1 cellular context compared by ENCODE assay signal in the genomic region with DNA sequence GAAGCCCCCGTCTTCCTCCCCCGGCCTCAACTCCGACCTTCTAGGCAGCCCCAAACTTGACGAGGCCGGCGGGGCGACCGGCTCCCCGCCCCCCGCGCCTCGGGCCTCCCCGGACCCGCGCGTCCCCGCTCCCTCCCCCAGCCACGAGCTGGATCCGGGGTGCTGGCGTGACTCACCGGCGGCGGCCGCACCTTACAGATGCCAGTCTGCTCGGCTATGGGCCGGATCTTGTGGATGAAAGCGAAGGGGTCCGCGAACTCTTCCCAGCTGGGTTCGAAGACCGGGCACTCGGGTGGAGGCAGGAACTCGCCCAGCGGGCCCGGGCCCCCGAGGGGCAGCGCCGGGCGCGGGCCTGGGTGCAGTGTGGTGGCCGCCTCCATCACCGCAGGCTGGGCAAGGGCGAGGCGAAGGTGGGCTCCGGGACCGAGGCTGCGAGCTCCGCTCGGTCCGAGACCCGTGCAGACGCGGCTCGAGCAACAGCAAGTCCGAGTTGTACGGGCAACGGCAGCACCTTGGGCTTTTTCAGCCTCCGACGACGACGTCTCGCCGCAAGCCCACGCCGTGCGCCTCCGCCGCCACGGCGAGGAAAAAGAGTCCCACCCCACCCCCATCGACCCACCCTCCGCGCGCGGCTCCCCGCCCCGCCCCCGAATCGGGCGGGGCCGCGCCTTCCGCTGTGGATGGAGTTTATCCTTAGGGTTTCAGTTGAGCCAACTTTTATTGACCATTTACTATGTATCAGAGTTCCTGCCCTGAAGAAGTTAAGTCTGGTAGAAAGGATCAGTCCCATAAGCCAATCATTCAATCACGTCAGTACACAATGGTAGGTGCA.
TF ChIP-seq lines count a peak whose summit lies in the region.

A gene (minus strand): TSS at position 496 of the 832 bp plus-strand sequence. CDS start 116 bp downstream, at position 380.

TF ChIP-seq in K562, 482 proteins besides CTCF, POLR2A, EP300 and RAD21 (continued from another document and continues in another):
- TF ChIP-seq FOXJ3 (CRISPR knock-in tag; IDR thresholded peaks at IDR 0.05) (no peak), ZFPM2 (CRISPR knock-in tag; IDR thresholded peaks at IDR 0.05) (no peak), ZNF133 (CRISPR knock-in tag; IDR thresholded peaks at IDR 0.05) (peak; percentile 9; the same call in 1 of the 2 replicates), POLR2H (tag; IDR thresholded peaks at IDR 0.05; ENCODE audit: low read depth) (peak; percentile 78), BHLHE40 (IDR thresholded peaks at IDR 0.05; ENCODE audit: low read length) (peak; percentile 56), HDAC1 (IDR thresholded peaks at IDR 0.05) (peak; percentile 59 to 91; a peak in 3 of 4 replicates), HNRNPLL (IDR thresholded peaks at IDR 0.05; ENCODE audit: low read depth, low read length, poor library complexity, severe bottlenecking) (no peak), RBM39 (optimal IDR thresholded peaks at IDR 0.05; ENCODE audit: low read depth, low read length) (no peak), MAFF (IDR thresholded peaks at IDR 0.05; ENCODE audit: low read length) (no peak), ZZZ3 (IDR thresholded peaks at IDR 0.05) (no peak), CC2D1A (IDR thresholded peaks at IDR 0.05) (no peak), ZNF282 (CRISPR knock-in tag; IDR thresholded peaks at IDR 0.05) (no peak), JUN (IDR thresholded peaks at IDR 0.05; ENCODE audit: borderline replicate concordance, low read depth, low read length) (no peak), JUN (CRISPR knock-in tag; IDR thresholded peaks at IDR 0.05; ENCODE audit: borderline replicate concordance) (no peak), IFI16 (CRISPR knock-in tag; IDR thresholded peaks at IDR 0.05) (no peak), GATAD2B (IDR thresholded peaks at IDR 0.05; ENCODE audit: borderline replicate concordance) (no peak; the same call in 1 of the 2 replicates), ZNF583 (CRISPR knock-in tag; IDR thresholded peaks at IDR 0.05) (0 out of 2 replicates have a peak, but pooled peaks have one; percentile 48), IRF2 (CRISPR knock-in tag; IDR thresholded peaks at IDR 0.05) (no peak), ZNF174 (CRISPR knock-in tag; IDR thresholded peaks at IDR 0.05) (no peak), ZNF551 (CRISPR knock-in tag; IDR thresholded peaks at IDR 0.05) (no peak), CCAR2 (IDR thresholded peaks at IDR 0.05; ENCODE audit: low read depth, low read length) (no peak), TCF7L2 (IDR thresholded peaks at IDR 0.05; ENCODE audit: low read depth, low read length) (no peak), KAT8 (IDR thresholded peaks at IDR 0.05; ENCODE audit: low read depth) (no peak), SOX6 (IDR thresholded peaks at IDR 0.05) (no peak), TAF1 (IDR thresholded peaks at IDR 0.05; ENCODE audit: control insufficient read depth, extremely low read depth, insufficient read depth, low read length, severe bottlenecking) (peak; percentile 88), CREM (IDR thresholded peaks at IDR 0.05; ENCODE audit: low read depth) (peak; percentile 88), TAF9B (IDR thresholded peaks at IDR 0.05; ENCODE audit: partially characterized antibody) (peak; percentile 70), PML (IDR thresholded peaks at IDR 0.05; ENCODE audit: low read length) (peak; percentile 64; the same call in 1 of the 2 replicates), FUS (optimal IDR thresholded peaks at IDR 0.05; ENCODE audit: low read depth, low read length) (no peak), ZNF124 (CRISPR knock-in tag; IDR thresholded peaks at IDR 0.05) (no peak), ARID2 (IDR thresholded peaks at IDR 0.05) (no peak), EGR1 (conservative IDR thresholded peaks at IDR 0.05) (peak; percentile 68), ZC3H4 (CRISPR knock-in tag; IDR thresholded peaks at IDR 0.05; ENCODE audit: borderline replicate concordance) (no peak), CBFA2T2 (conservative IDR thresholded peaks at IDR 0.05) (no peak), RB1 (IDR thresholded peaks at IDR 0.05; ENCODE audit: low read depth) (peak; percentile 61), PRMT5 (CRISPR knock-in tag; IDR thresholded peaks at IDR 0.05) (no peak), RFX7 (CRISPR knock-in tag; IDR thresholded peaks at IDR 0.05) (no peak), PHTF2 (CRISPR knock-in tag; IDR thresholded peaks at IDR 0.05) (no peak), PRPF4 (IDR thresholded peaks at IDR 0.05; ENCODE audit: insufficient read depth, low read depth, low read length, poor library complexity, severe bottlenecking) (peak; percentile 55)
- TF ChIP-seq, protein P1, sequence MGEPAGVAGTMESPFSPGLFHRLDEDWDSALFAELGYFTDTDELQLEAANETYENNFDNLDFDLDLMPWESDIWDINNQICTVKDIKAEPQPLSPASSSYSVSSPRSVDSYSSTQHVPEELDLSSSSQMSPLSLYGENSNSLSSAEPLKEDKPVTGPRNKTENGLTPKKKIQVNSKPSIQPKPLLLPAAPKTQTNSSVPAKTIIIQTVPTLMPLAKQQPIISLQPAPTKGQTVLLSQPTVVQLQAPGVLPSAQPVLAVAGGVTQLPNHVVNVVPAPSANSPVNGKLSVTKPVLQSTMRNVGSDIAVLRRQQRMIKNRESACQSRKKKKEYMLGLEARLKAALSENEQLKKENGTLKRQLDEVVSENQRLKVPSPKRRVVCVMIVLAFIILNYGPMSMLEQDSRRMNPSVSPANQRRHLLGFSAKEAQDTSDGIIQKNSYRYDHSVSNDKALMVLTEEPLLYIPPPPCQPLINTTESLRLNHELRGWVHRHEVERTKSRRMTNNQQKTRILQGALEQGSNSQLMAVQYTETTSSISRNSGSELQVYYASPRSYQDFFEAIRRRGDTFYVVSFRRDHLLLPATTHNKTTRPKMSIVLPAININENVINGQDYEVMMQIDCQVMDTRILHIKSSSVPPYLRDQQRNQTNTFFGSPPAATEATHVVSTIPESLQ (CRISPR knock-in tag; IDR thresholded peaks at IDR 0.05), result peak; percentile 78; the same call in 1 of the 2 replicates
- TF ChIP-seq, protein P2, sequence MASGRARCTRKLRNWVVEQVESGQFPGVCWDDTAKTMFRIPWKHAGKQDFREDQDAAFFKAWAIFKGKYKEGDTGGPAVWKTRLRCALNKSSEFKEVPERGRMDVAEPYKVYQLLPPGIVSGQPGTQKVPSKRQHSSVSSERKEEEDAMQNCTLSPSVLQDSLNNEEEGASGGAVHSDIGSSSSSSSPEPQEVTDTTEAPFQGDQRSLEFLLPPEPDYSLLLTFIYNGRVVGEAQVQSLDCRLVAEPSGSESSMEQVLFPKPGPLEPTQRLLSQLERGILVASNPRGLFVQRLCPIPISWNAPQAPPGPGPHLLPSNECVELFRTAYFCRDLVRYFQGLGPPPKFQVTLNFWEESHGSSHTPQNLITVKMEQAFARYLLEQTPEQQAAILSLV (tag; IDR thresholded peaks at IDR 0.05), result no peak
- TF ChIP-seq, protein P3, sequence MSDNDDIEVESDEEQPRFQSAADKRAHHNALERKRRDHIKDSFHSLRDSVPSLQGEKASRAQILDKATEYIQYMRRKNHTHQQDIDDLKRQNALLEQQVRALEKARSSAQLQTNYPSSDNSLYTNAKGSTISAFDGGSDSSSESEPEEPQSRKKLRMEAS (CRISPR knock-in tag; IDR thresholded peaks at IDR 0.05), result peak; percentile 4; the same call in 1 of the 2 replicates
- TF ChIP-seq, protein P4, sequence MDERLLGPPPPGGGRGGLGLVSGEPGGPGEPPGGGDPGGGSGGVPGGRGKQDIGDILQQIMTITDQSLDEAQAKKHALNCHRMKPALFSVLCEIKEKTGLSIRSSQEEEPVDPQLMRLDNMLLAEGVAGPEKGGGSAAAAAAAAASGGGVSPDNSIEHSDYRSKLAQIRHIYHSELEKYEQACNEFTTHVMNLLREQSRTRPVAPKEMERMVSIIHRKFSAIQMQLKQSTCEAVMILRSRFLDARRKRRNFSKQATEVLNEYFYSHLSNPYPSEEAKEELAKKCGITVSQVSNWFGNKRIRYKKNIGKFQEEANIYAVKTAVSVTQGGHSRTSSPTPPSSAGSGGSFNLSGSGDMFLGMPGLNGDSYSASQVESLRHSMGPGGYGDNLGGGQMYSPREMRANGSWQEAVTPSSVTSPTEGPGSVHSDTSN (CRISPR knock-in tag; IDR thresholded peaks at IDR 0.05; ENCODE audit: low read depth), result no peak
- TF ChIP-seq, protein P4 (tag; conservative IDR thresholded peaks at IDR 0.05; ENCODE audit: low read depth), result no peak
- TF ChIP-seq, protein P5, sequence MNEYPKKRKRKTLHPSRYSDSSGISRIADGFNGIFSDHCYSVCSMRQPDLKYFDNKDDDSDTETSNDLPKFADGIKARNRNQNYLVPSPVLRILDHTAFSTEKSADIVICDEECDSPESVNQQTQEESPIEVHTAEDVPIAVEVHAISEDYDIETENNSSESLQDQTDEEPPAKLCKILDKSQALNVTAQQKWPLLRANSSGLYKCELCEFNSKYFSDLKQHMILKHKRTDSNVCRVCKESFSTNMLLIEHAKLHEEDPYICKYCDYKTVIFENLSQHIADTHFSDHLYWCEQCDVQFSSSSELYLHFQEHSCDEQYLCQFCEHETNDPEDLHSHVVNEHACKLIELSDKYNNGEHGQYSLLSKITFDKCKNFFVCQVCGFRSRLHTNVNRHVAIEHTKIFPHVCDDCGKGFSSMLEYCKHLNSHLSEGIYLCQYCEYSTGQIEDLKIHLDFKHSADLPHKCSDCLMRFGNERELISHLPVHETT (CRISPR knock-in tag; conservative IDR thresholded peaks at IDR 0.05 in 1 of 2, IDR thresholded peaks at IDR 0.05 in 1 of 2), result 0 out of 4 replicates have a peak, but pooled peaks of 1 of the 2 experiments have one; percentile 20
- TF ChIP-seq, protein P6, sequence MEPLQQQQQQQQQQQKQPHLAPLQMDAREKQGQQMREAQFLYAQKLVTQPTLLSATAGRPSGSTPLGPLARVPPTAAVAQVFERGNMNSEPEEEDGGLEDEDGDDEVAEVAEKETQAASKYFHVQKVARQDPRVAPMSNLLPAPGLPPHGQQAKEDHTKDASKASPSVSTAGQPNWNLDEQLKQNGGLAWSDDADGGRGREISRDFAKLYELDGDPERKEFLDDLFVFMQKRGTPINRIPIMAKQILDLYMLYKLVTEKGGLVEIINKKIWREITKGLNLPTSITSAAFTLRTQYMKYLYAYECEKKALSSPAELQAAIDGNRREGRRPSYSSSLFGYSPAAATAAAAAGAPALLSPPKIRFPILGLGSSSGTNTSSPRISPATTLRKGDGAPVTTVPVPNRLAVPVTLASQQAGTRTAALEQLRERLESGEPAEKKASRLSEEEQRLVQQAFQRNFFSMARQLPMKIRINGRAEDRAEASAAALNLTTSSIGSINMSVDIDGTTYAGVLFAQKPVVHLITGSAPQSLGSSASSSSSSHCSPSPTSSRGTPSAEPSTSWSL (CRISPR knock-in tag; IDR thresholded peaks at IDR 0.05; ENCODE audit: borderline replicate concordance), result 0 out of 2 replicates have a peak, but pooled peaks have one; percentile 48
- TF ChIP-seq, protein P7, sequence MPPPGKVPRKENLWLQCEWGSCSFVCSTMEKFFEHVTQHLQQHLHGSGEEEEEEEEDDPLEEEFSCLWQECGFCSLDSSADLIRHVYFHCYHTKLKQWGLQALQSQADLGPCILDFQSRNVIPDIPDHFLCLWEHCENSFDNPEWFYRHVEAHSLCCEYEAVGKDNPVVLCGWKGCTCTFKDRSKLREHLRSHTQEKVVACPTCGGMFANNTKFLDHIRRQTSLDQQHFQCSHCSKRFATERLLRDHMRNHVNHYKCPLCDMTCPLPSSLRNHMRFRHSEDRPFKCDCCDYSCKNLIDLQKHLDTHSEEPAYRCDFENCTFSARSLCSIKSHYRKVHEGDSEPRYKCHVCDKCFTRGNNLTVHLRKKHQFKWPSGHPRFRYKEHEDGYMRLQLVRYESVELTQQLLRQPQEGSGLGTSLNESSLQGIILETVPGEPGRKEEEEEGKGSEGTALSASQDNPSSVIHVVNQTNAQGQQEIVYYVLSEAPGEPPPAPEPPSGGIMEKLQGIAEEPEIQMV (tag; conservative IDR thresholded peaks at IDR 0.05; ENCODE audit: low read depth), result no peak
- TF ChIP-seq, protein P8, sequence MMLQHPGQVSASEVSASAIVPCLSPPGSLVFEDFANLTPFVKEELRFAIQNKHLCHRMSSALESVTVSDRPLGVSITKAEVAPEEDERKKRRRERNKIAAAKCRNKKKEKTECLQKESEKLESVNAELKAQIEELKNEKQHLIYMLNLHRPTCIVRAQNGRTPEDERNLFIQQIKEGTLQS (IDR thresholded peaks at IDR 0.05), result peak; percentile 78
- TF ChIP-seq, protein P8 (CRISPR knock-in tag; conservative IDR thresholded peaks at IDR 0.05), result 0 out of 2 replicates have a peak, but pooled peaks have one; percentile 66
- TF ChIP-seq, protein P9, sequence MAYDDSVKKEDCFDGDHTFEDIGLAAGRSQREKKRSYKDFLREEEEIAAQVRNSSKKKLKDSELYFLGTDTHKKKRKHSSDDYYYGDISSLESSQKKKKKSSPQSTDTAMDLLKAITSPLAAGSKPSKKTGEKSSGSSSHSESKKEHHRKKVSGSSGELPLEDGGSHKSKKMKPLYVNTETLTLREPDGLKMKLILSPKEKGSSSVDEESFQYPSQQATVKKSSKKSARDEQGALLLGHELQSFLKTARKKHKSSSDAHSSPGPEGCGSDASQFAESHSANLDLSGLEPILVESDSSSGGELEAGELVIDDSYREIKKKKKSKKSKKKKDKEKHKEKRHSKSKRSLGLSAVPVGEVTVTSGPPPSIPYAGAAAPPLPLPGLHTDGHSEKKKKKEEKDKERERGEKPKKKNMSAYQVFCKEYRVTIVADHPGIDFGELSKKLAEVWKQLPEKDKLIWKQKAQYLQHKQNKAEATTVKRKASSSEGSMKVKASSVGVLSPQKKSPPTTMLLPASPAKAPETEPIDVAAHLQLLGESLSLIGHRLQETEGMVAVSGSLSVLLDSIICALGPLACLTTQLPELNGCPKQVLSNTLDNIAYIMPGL (CRISPR knock-in tag; IDR thresholded peaks at IDR 0.05), result no peak
